ENCODE assay signal across 1 cellular context in the genomic region with DNA sequence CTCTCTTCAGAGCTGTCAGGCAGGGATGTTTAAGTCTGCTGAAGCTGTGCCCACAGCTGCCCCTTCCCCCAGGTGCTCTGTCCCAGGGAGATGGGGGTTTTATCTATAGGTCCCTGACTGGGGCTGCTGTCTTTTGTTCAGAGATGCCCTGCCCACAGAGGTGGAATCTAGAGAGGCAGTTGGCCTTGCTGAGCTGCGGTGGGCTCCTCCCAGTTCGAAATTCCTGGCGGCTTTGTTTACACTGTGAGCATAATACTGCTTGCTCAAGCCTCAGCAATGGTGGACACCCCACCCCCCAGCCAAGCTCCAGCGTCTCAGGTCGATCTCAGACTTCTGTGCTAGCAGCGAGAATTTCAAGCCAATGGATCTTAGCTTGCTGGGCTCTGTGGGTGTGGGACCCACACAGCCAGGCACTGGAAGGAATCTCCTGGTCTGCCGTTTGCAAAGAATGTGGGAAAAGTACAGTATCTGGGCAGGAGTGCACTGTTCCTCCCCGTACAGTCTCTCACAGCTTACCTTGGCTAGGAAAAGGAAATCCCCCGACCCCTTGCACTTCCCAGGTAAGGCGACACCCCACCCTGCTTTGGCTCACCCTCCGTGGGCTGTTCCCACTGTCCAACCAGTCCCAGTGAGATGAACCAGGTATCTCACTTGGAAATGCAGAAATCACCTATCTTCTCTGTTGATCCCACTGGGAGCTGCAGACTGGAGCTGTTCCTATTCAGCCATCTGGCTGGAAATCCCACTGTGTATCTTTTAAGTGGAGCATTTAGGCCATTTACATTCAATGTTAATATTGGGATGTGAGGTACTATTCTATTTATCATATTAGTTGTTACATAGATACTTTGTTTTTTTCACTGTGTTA.
TF ChIP-seq lines count a peak whose summit lies in the region.

No MANE protein-coding gene starts in this region.

TF ChIP-seq in K562, 482 proteins besides CTCF, POLR2A, EP300 and RAD21:
- TF ChIP-seq TEAD1 (CRISPR knock-in tag; IDR thresholded peaks at IDR 0.05) (peak in 1 of 2 experiments; percentile 35; a peak in 1 of 4 replicates), CBFA2T2 (conservative IDR thresholded peaks at IDR 0.05) (peak; percentile 50), TCF3 (CRISPR knock-in tag; IDR thresholded peaks at IDR 0.05) (peak; percentile 57), FOXA3 (CRISPR knock-in tag; conservative IDR thresholded peaks at IDR 0.05 in 1 of 2, IDR thresholded peaks at IDR 0.05 in 1 of 2) (peak; percentile 19 to 95; a peak in 2 of 4 replicates), PHF8 (IDR thresholded peaks at IDR 0.05; ENCODE audit: borderline replicate concordance, low read length) (peak; percentile 20; the same call in 1 of the 2 replicates), YY1 (IDR thresholded peaks at IDR 0.05; ENCODE audit: borderline replicate concordance in 1 of 3, control insufficient read depth in 1 of 3, extremely low read depth in 1 of 3, insufficient read depth in 3 of 3, insufficient read length in 1 of 3, insufficient replicate concordance in 2 of 3, low read depth in 1 of 3, low read length in 2 of 3) (peak in 2 of 3 experiments; percentile 29 to 49), CBFA2T3 (IDR thresholded peaks at IDR 0.05) (peak; percentile 56)
